ENCODE assay signal across 2 cellular contexts in genomic region chr12:8762701-8763100, GRCh38. TPM values are rescaled to one million over a fixed set of nuclear protein-coding genes. Genes with fewer than 3 reads are reported as not detected.
"Had no signal": no experiment of that assay in that cellular context is flagged by ENCODE, and none has a peak within 500 bp of the region (broad histone marks: within the 10 kb centered on the region; RNA-seq: fewer than 3 reads in every experiment).

No MANE protein-coding gene starts in this region.

RNA-seq across cellular contexts. Expression of gene A2ML1, which starts 59.7 kb away (rescaled TPM):
- total RNA-seq: HepG2, HFFc6 had no signal
- polyA plus RNA-seq: HepG2 had no signal
